ENCODE assay signal across 25 cellular contexts in the genomic region with DNA sequence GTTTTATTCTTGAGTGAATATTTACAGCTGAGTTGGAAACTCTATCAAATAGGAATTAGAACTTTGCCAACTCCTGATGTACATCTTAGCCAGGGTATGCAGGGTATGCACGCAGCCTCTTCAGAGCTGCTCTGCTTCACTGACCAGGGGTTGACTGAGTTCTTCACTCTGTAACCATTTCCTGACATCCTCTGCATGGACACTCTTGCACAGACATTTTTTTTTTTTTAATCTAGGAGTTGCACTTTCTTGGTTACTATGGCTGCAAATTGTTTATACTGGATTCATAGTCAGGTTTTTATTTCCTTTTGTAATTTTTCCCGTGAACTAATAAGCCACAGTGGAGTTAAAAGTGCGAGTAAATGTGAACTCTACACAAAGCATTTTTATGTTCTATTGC. TPM values are rescaled to one million over a fixed set of nuclear protein-coding genes. Genes with fewer than 3 reads are reported as not detected.
A peak's percentile ranks its signal among the peaks of the same experiment; 100 is the strongest.
DNase-seq lines count a peak whose midpoint lies in the region; ATAC-seq, FAIRE-seq and TF ChIP-seq lines count a peak whose summit lies in the region.
"Had no signal": no experiment of that assay in that cellular context is flagged by ENCODE, and none has a peak within 500 bp of the region (broad histone marks: within the 10 kb centered on the region; RNA-seq: fewer than 3 reads in every experiment).

No MANE protein-coding gene starts in this region.

- FAIRE-seq in GM12878 (lab: Jason Lieb, UNC) = no peak
- FAIRE-seq: D721Med, frontal cortex, GM18507, islet of Langerhans had no signal

- H3K79me2 ChIP-seq in GM12878 (ENCODE audit: control insufficient read depth, insufficient read depth, low read length) = no peaks in the 10 kb centered on the region

- POLR2A ChIA-PET in MCF 10A (lab: Yijun Ruan, JAX) = interaction anchor here (0.6 to 1.7 kb wide), 11 partner anchors 10 to 242 kb away, joined by 3 to 8 read pairs (median 3); no protein-coding TSS in a partner anchor
- POLR2A ChIA-PET in GM12878 (lab: Charles Lee) = no interaction called here

- WGBS in GM12878 (ENCODE audit: insufficient coverage, insufficient replicate concordance, low lambda C conversion rate, missing lambda C conversion rate) = 45% methylated on average over 3 of the region's 3 CpGs
- 26 to 32% methylated on average over 3 of the region's 3 CpGs for WGBS in thyroid gland, 2 donors

- no peak for TF ChIP-seq RAD21 in GM12878 (IDR thresholded peaks at IDR 0.05; ENCODE audit: insufficient read depth, low read depth, low read length)

- no peak overlapping the region for H3K4me3 ChIP-seq in breast epithelium
- H3K4me3 ChIP-seq in GM12878 = no peak overlapping the region
- H3K4me3 ChIP-seq in thyroid gland (replicated peaks in 1 of 3) = no peak overlapping the region

- no peak overlapping the region for H3K4me3 Mint-ChIP-seq in MCF 10A (ENCODE audit: unreplicated experiment)
- H3K4me3 Mint-ChIP-seq: activated CD4-positive, alpha-beta memory T cell treated with anti-CD3 and anti-CD28 coated beads, Interleukin-2, amount 10 ng/mL, durations not matched to agents 7 days and 5 days; dendritic cell treated with granulocyte-macrophage colony-stimulating factor and Interleukin-4, amounts not matched to agents 40 ng/mL and 50 ng/mL, for 4 days; stimulated activated naive CD8-positive, alpha-beta T cell treated with anti-CD3 and anti-CD28 coated beads, Interleukin-15, amount 100 ng/mL, for 72 hours had no signal

- H3K27ac Mint-ChIP-seq in MCF 10A (ENCODE audit: low read depth, unreplicated experiment) = peak overlapping the region; percentile 92
- H3K27ac Mint-ChIP-seq: activated CD4-positive, alpha-beta memory T cell treated with anti-CD3 and anti-CD28 coated beads, Interleukin-2, amount 10 ng/mL, durations not matched to agents 7 days and 5 days; dendritic cell treated with granulocyte-macrophage colony-stimulating factor and Interleukin-4, amounts not matched to agents 40 ng/mL and 50 ng/mL, for 4 days; stimulated activated naive CD8-positive, alpha-beta T cell treated with anti-CD3 and anti-CD28 coated beads, Interleukin-15, amount 100 ng/mL, for 72 hours had no signal

- no peak for TF ChIP-seq EP300 in GM12878 (IDR thresholded peaks at IDR 0.05; ENCODE audit: borderline replicate concordance in 1 of 2, control insufficient read depth in 1 of 2, low read depth in 2 of 2, low read length in 2 of 2)

- H3K4me1 Mint-ChIP-seq in MCF 10A (ENCODE audit: insufficient read depth, unreplicated experiment) = peaks cover 35% of the 10 kb centered on the region
- H3K4me1 Mint-ChIP-seq: activated CD4-positive, alpha-beta memory T cell treated with anti-CD3 and anti-CD28 coated beads, Interleukin-2, amount 10 ng/mL, durations not matched to agents 7 days and 5 days; stimulated activated naive CD8-positive, alpha-beta T cell treated with anti-CD3 and anti-CD28 coated beads, Interleukin-15, amount 100 ng/mL, for 72 hours had no signal

- no peaks in the 10 kb centered on the region for H3K9me3 ChIP-seq in breast epithelium
- peaks cover 4% of the 10 kb centered on the region; the same call in 2 of the 3 replicates for H3K9me3 ChIP-seq in GM12878 (replicated peaks; ENCODE audit: control insufficient read depth, insufficient read depth, low read length)
- no peaks in the 10 kb centered on the region for H3K9me3 ChIP-seq in thyroid gland

- H3K27ac ChIP-seq in breast epithelium (no peak overlapping the region), GM12878 (ENCODE audit: control insufficient read depth, insufficient read depth) (no peak overlapping the region), foreskin keratinocyte (peak overlapping the region; percentile 78), thyroid gland (no peak overlapping the region)
- H3K27ac ChIP-seq: 22Rv1, C4-2B had no signal

- RAD21 ChIA-PET in GM12878 (lab: Charles Lee; ENCODE audit: unreplicated experiment) = interaction anchor here (0.6 kb wide), 1 partner anchor 26 kb away, joined by 4 read pairs; no protein-coding TSS in a partner anchor

- no peak overlapping the region for H2AFZ ChIP-seq in GM12878 (ENCODE audit: control insufficient read depth, low read depth, low read length)

- H3K27me3 Mint-ChIP-seq in MCF 10A (ENCODE audit: insufficient read depth, unreplicated experiment) = no peaks in the 10 kb centered on the region
- H3K27me3 Mint-ChIP-seq: dendritic cell treated with granulocyte-macrophage colony-stimulating factor and Interleukin-4, amounts not matched to agents 40 ng/mL and 50 ng/mL, for 4 days had no signal

- H4K20me1 ChIP-seq in GM12878 (ENCODE audit: control insufficient read depth, insufficient read depth) = no peaks in the 10 kb centered on the region

- TF ChIP-seq CTCF in MCF 10A (IDR thresholded peaks at IDR 0.05; ENCODE audit: unreplicated experiment) (no peak), breast epithelium (IDR thresholded peaks at IDR 0.05) (no peak), GM12878 (IDR thresholded peaks at IDR 0.05 in 2 of 3, conservative IDR thresholded peaks at IDR 0.05 in 1 of 3; ENCODE audit: control insufficient read depth in 2 of 3, extremely low read depth in 1 of 3, insufficient read depth in 1 of 3, low read depth in 3 of 3, low read length in 3 of 3) (no peak), foreskin keratinocyte (conservative IDR thresholded peaks at IDR 0.05) (no peak), thyroid gland (IDR thresholded peaks at IDR 0.05) (no peak)

- in situ Hi-C loops in GM12878 (cut with MboI) = no loop called here

- H3K9me3 Mint-ChIP-seq in MCF 10A (ENCODE audit: unreplicated experiment) = no peaks in the 10 kb centered on the region
- H3K9me3 Mint-ChIP-seq: activated CD4-positive, alpha-beta memory T cell treated with anti-CD3 and anti-CD28 coated beads, Interleukin-2, amount 10 ng/mL, durations not matched to agents 7 days and 5 days; stimulated activated naive CD8-positive, alpha-beta T cell treated with anti-CD3 and anti-CD28 coated beads, Interleukin-15, amount 100 ng/mL, for 72 hours had no signal

- H3K4me1 ChIP-seq in breast epithelium (no peaks in the 10 kb centered on the region), GM12878 (ENCODE audit: control insufficient read depth, insufficient read depth, low read length) (no peaks in the 10 kb centered on the region), foreskin keratinocyte (peaks cover 11% of the 10 kb centered on the region), thyroid gland (peaks cover 4 to 23% of the 10 kb centered on the region in 2 donors)

- no peak for DNase-seq in MCF 10A (ENCODE audit: unreplicated experiment)
- DNase-seq in breast epithelium (ENCODE audit: low spot score in 2 of 2) = no peak
- DNase-seq in GM12878 (ENCODE audit: low read depth, low spot score) = no peak
- DNase-seq in foreskin keratinocyte = no peak
- no peak for DNase-seq in EL
- DNase-seq in hypothalamus (lab: John Stamatoyannopoulos, UW) = no peak
- DNase-seq in thyroid gland = no peak
- no peak for DNase-seq in stimulated activated CD4-positive, alpha-beta T cell treated with anti-CD3 and anti-CD28 coated beads, Interleukin-1b, Interleukin-23, amount 100 ng/mL, for 48 hours
- DNase-seq: activated CD4-positive, alpha-beta memory T cell treated with anti-CD3 and anti-CD28 coated beads, Interleukin-2, amount 10 ng/mL, durations not matched to agents 7 days and 5 days; activated gamma-delta T cell; NCI-H1930; NCI-H2227 treated with DMSO at 0.1 percent for 48 hours; NCI-H748 treated with DMSO at 0.1 percent for 48 hours; nucleus accumbens; retina; stimulated activated naive CD8-positive, alpha-beta T cell treated with anti-CD3 and anti-CD28 coated beads, Interleukin-15, amount 100 ng/mL, for 72 hours; SW 1271; trophoblast cell had no signal

- H3K9ac ChIP-seq in GM12878 (ENCODE audit: control insufficient read depth, insufficient read depth, low read length) = no peak overlapping the region

- BruUV-seq in MCF 10A (replicated peaks; lab: Mats Ljungman, UMichigan) (no TSS peak), GM12878 (replicated peaks; lab: Mats Ljungman, UMichigan) (no TSS peak)

- SMC1A ChIA-PET in GM12878 (lab: Charles Lee; ENCODE audit: uncharacterized antibody, unreplicated experiment) = interaction anchor here (0.6 kb wide), 1 partner anchor 478 kb away, joined by 3 read pairs; no protein-coding TSS in a partner anchor

- no peaks in the 10 kb centered on the region for H3K36me3 Mint-ChIP-seq in MCF 10A (ENCODE audit: insufficient read depth, unreplicated experiment)

- no peak overlapping the region for H3K4me2 ChIP-seq in GM12878 (ENCODE audit: control insufficient read depth, insufficient read depth)

- intact Hi-C loops in MCF 10A (cut with micrococcal nuclease) (no loop called here), breast epithelium (cut with DNase I; ENCODE audit: low total_unique reads) (no loop called here), GM12878 (cut with micrococcal nuclease; ENCODE audit: unreplicated experiment) (no loop called here), thyroid gland (cut with DNase I) (no loop called here)

- H3K27me3 ChIP-seq in breast epithelium = no peaks in the 10 kb centered on the region
- no peaks in the 10 kb centered on the region for H3K27me3 ChIP-seq in GM12878 (replicated peaks in 1 of 2; ENCODE audit: control insufficient read depth in 2 of 2, insufficient read depth in 2 of 2, low read length in 1 of 2)
- no peaks in the 10 kb centered on the region for H3K27me3 ChIP-seq in foreskin keratinocyte
- H3K27me3 ChIP-seq in thyroid gland = no peaks in the 10 kb centered on the region

- H3K36me3 ChIP-seq in breast epithelium = no peaks in the 10 kb centered on the region
- no peaks in the 10 kb centered on the region for H3K36me3 ChIP-seq in GM12878 (ENCODE audit: control insufficient read depth in 2 of 2, insufficient read depth in 2 of 2, low read length in 1 of 2)
- H3K36me3 ChIP-seq in thyroid gland = no peaks in the 10 kb centered on the region

- TF ChIP-seq POLR2A in breast epithelium (IDR thresholded peaks at IDR 0.05) (no peak), GM12878 (IDR thresholded peaks at IDR 0.05; ENCODE audit: low read depth, low read length) (no peak), thyroid gland (IDR thresholded peaks at IDR 0.05) (no peak)

- ATAC-seq in GM12878 (0 out of 3 replicates have a peak, but pooled peaks have one; percentile 30), foreskin keratinocyte (no peak)
- ATAC-seq: stimulated activated naive CD8-positive, alpha-beta T cell treated with anti-CD3 and anti-CD28 coated beads, Interleukin-15, amount 100 ng/mL, for 72 hours had no signal

- CTCF ChIA-PET in MCF 10A (lab: Yijun Ruan, JAX) = interaction anchor here (0.6 to 2.0 kb wide), 3 partner anchors 11 to 476 kb away, joined by 3 to 5 read pairs (median 5); no protein-coding TSS in a partner anchor
- CTCF ChIA-PET in GM12878 (lab: Yijun Ruan, JAX) = interaction anchor here (1.2 kb wide), 1 partner anchor 28 kb away, joined by 3 read pairs; no protein-coding TSS in a partner anchor

RNA-seq across cellular contexts. Expression of a gene that starts 53.8 kb away (rescaled TPM):
- total RNA-seq in MCF 10A (2022) = 54.0 and 81.1 TPM in 2 replicates
- total RNA-seq in breast epithelium = 100 to 1,000 TPM; 101 to 105 (median 105) TPM
- 38.2 and 45.6 TPM in 2 replicates for total RNA-seq in GM12878 (2013; cell fraction: nucleolus; rRNA removed)
- 147 and 152 TPM in 2 replicates for total RNA-seq in GM12878 (2014; rRNA removed)
- total RNA-seq in GM12878 (2014; rRNA removed; fragmentation: Illumina TruSeq; extraction: Trizol) = 96.8 and 108 TPM in 2 replicates
- 272 and 292 TPM in 2 replicates for total RNA-seq in GM12878 (2021)
- 47.6 TPM for polyA plus RNA-seq in GM12878 (2011; ENCODE audit: low read depth)
- polyA plus RNA-seq in GM12878 (2011; rRNA removed) = 147 and 250 TPM in 2 replicates
- polyA plus RNA-seq in GM12878 (2011; cell fraction: cytosol; rRNA removed) = 82.4 and 152 TPM in 2 replicates
- polyA plus RNA-seq in GM12878 (2011; cell fraction: nucleus; rRNA removed) = 105 and 132 TPM in 2 replicates
- polyA plus RNA-seq in GM12878 (2012) = 102 and 137 TPM in 2 replicates
- 142 and 146 TPM in 2 replicates for polyA plus RNA-seq in GM12878 (2014; fragmentation: Illumina TruSeq; extraction: Trizol)
- 10 to 100 TPM; 20.1 to 88.1 TPM for polyA plus RNA-seq in GM12878 (2014; fragmentation: Nextera tagmentation; extraction: Ambion mirVana)
- 159 and 161 TPM in 2 replicates for polyA plus RNA-seq in GM12878 (2014; rRNA removed)
- 100 to 1,000 TPM; 449 to 452 TPM for polyA plus RNA-seq in GM12878 (2016; fragmentation: Nextera tagmentation; extraction: Ambion mirVana)
- 10.9 and 17.7 TPM in 2 replicates for polyA minus RNA-seq in GM12878 (2011; rRNA and poly(A)+ RNA removed)
- polyA minus RNA-seq in GM12878 (2011; cell fraction: cytosol; rRNA and poly(A)+ RNA removed) = 38.2 and 48.6 TPM in 2 replicates
- polyA minus RNA-seq in GM12878 (2011; cell fraction: nucleus; rRNA and poly(A)+ RNA removed) = 31.1 and 42.7 TPM in 2 replicates
- 93.8 and 113 TPM in 2 replicates for total RNA-seq in foreskin keratinocyte
- polyA plus RNA-seq in foreskin keratinocyte = 160 and 193 TPM in 2 replicates
- 100 to 1,000 TPM in 3 of 4 donors, 10 to 100 TPM in 1; 77.6 to 194 (median 138) TPM for total RNA-seq in thyroid gland
